Comparison of ENCODE assay signal across 1 cellular context in genomic region chr12:25250744-25251730, GRCh38.
A peak's percentile ranks its signal among the peaks of the same experiment; 100 is the strongest.
TF ChIP-seq lines count a peak whose summit lies in the region.

Gene KRAS, minus strand, starts transcription at chr12:25250929.

TF ChIP-seq in HepG2, 621 proteins besides CTCF, POLR2A, EP300 and RAD21 (continued from another document and continues in another):
- peak; percentile 43; the same call in 1 of the 2 replicates for TF ChIP-seq KDM4B (CRISPR knock-in tag; IDR thresholded peaks at IDR 0.05)
- no peak for TF ChIP-seq ZFP62 (CRISPR knock-in tag; IDR thresholded peaks at IDR 0.05)
- no peak for TF ChIP-seq CC2D1A (CRISPR knock-in tag; IDR thresholded peaks at IDR 0.05)
- no peak for TF ChIP-seq ARID2 (CRISPR knock-in tag; IDR thresholded peaks at IDR 0.05; ENCODE audit: borderline replicate concordance)
- peak; percentile 48; the same call in 1 of the 2 replicates for TF ChIP-seq MYC (CRISPR knock-in tag; IDR thresholded peaks at IDR 0.05; ENCODE audit: borderline replicate concordance)
- TF ChIP-seq ZMYM3 (CRISPR knock-in tag; IDR thresholded peaks at IDR 0.05) = peak; percentile 19; the same call in 1 of the 2 replicates
- TF ChIP-seq ZNF121 (CRISPR knock-in tag; IDR thresholded peaks at IDR 0.05) = no peak
- TF ChIP-seq YEATS2 (CRISPR knock-in tag; IDR thresholded peaks at IDR 0.05; ENCODE audit: borderline replicate concordance) = no peak
- TF ChIP-seq ZSCAN21 (CRISPR knock-in tag; IDR thresholded peaks at IDR 0.05; ENCODE audit: borderline replicate concordance) = peak; percentile 68
- TF ChIP-seq KDM6A (CRISPR knock-in tag; IDR thresholded peaks at IDR 0.05; ENCODE audit: low read depth) = no peak
- peak; percentile 45; the same call in 1 of the 2 replicates for TF ChIP-seq MED1 (CRISPR knock-in tag; IDR thresholded peaks at IDR 0.05)
- 0 out of 2 replicates have a peak, but pooled peaks have one; percentile 22 for TF ChIP-seq ZNF451 (CRISPR knock-in tag; IDR thresholded peaks at IDR 0.05)
- no peak for TF ChIP-seq NKX3-1 (CRISPR knock-in tag; IDR thresholded peaks at IDR 0.05)
- no peak for TF ChIP-seq SMAD3 (CRISPR knock-in tag; IDR thresholded peaks at IDR 0.05)
- TF ChIP-seq ZNF563 (CRISPR knock-in tag; IDR thresholded peaks at IDR 0.05) = peak; percentile 20; the same call in 1 of the 2 replicates
- no peak for TF ChIP-seq MLLT10 (CRISPR knock-in tag; IDR thresholded peaks at IDR 0.05)
- TF ChIP-seq MXI1 (IDR thresholded peaks at IDR 0.05; ENCODE audit: borderline replicate concordance, low read depth, low read length) = peak; percentile 70; the same call in 2 of the 3 replicates
- TF ChIP-seq KLF11 (CRISPR knock-in tag; IDR thresholded peaks at IDR 0.05) = no peak
- no peak for TF ChIP-seq FOXO4 (CRISPR knock-in tag; conservative IDR thresholded peaks at IDR 0.05)
- no peak for TF ChIP-seq ZNF224 (CRISPR knock-in tag; IDR thresholded peaks at IDR 0.05)
- TF ChIP-seq ZNF337 (CRISPR knock-in tag; IDR thresholded peaks at IDR 0.05; ENCODE audit: borderline replicate concordance, low read depth) = no peak
- peak; percentile 63; the same call in 1 of the 2 replicates for TF ChIP-seq ZNF574 (CRISPR knock-in tag; IDR thresholded peaks at IDR 0.05)
- TF ChIP-seq ZNF7 (CRISPR knock-in tag; IDR thresholded peaks at IDR 0.05) = no peak
- TF ChIP-seq KLF16 (CRISPR knock-in tag; IDR thresholded peaks at IDR 0.05) = peak in 1 of 2 experiments; percentile 66; a peak in 1 of 4 replicates
- TF ChIP-seq SKI (IDR thresholded peaks at IDR 0.05; ENCODE audit: partially characterized antibody) = peak; percentile 91
- peak; percentile 49; the same call in 1 of the 2 replicates for TF ChIP-seq HCFC1 (IDR thresholded peaks at IDR 0.05; ENCODE audit: low read depth, low read length)
- TF ChIP-seq ZNF598 (CRISPR knock-in tag; IDR thresholded peaks at IDR 0.05; ENCODE audit: borderline replicate concordance) = 0 out of 2 replicates have a peak, but pooled peaks have one; percentile 21
- 0 out of 2 replicates have a peak, but pooled peaks have one; percentile 41 for TF ChIP-seq ZNF619 (CRISPR knock-in tag; IDR thresholded peaks at IDR 0.05)
- no peak for TF ChIP-seq SRSF9 (IDR thresholded peaks at IDR 0.05; ENCODE audit: borderline replicate concordance, insufficient read depth, low read depth, low read length, poor library complexity, severe bottlenecking)
- no peak for TF ChIP-seq ZNF800 (CRISPR knock-in tag; IDR thresholded peaks at IDR 0.05)
- peak; percentile 34; the same call in 1 of the 2 replicates for TF ChIP-seq CREB3 (CRISPR knock-in tag; IDR thresholded peaks at IDR 0.05)
- TF ChIP-seq ZNF432 (CRISPR knock-in tag; IDR thresholded peaks at IDR 0.05; ENCODE audit: borderline replicate concordance) = no peak
- no peak for TF ChIP-seq ZNF407 (CRISPR knock-in tag; IDR thresholded peaks at IDR 0.05; ENCODE audit: not compliant biosample characterization)
- no peak for TF ChIP-seq ZNF597 (CRISPR knock-in tag; IDR thresholded peaks at IDR 0.05)
- peak; percentile 98; the same call in 1 of the 2 replicates for TF ChIP-seq ZBED4 (CRISPR knock-in tag; IDR thresholded peaks at IDR 0.05; ENCODE audit: borderline replicate concordance)
- no peak for TF ChIP-seq ZNF562 (CRISPR knock-in tag; IDR thresholded peaks at IDR 0.05; ENCODE audit: borderline replicate concordance)
